Comparison of ENCODE assay signal across 1 cellular context in the genomic region with DNA sequence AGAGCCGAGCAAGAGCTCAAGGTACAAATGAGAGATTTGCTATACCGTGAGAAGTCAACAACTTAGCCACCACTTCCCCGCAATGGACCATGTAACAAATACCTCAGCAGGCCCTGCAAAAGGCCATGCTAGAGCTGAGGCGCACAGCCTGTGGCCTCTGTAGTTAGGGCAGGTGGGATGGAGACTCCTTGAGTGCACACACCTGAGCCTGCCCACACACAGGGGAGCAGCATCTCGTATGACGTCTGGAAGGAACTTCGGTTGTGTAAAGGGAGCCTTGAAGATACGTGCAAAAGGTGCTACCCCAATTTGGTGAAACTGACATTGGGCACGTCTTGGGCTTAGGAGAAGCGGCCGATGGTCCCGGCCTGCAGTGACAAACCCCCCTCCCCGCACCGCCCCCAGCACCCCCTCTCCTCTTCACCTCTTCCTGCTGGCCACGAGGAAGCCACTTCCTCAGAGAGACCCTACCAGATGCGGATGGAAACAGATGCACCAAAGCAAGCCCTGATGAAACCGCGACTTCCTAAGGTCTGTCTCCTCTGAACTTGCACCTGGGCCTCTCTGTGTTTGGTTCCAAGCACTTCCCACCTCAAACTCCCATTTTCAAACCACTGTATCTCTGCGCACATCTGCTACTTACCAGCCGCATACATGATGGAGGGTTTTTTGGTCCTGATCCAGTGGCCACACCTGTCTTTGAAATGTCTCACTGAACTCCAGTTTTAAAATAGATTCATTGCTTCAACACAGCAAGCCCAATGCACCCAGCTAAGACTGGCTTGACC.
TF ChIP-seq lines count a peak whose summit lies in the region.

No MANE protein-coding gene starts in this region.

TF ChIP-seq in H1, 55 proteins besides CTCF, POLR2A, EP300 and RAD21:
- TF ChIP-seq, protein P1, sequence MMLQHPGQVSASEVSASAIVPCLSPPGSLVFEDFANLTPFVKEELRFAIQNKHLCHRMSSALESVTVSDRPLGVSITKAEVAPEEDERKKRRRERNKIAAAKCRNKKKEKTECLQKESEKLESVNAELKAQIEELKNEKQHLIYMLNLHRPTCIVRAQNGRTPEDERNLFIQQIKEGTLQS (IDR thresholded peaks at IDR 0.05; ENCODE audit: insufficient read depth, low read depth, low read length): no peak
- TF ChIP-seq EZH2 (IDR thresholded peaks at IDR 0.05; ENCODE audit: low read depth, low read length, severe bottlenecking) (peak; percentile 26), PHF8 (conservative IDR thresholded peaks at IDR 0.05; ENCODE audit: low read depth, low read length) (no peak), POU5F1 (IDR thresholded peaks at IDR 0.05; ENCODE audit: low read depth, low read length) (no peak), FOSL1 (IDR thresholded peaks at IDR 0.05; ENCODE audit: insufficient read depth, low read depth, low read length) (no peak), GABPA (IDR thresholded peaks at IDR 0.05; ENCODE audit: borderline replicate concordance, insufficient read depth, low read length) (no peak), TEAD4 (IDR thresholded peaks at IDR 0.05; ENCODE audit: low read depth, low read length) (no peak), ASH2L (IDR thresholded peaks at IDR 0.05; ENCODE audit: low read length) (no peak)
- TF ChIP-seq, protein P2, sequence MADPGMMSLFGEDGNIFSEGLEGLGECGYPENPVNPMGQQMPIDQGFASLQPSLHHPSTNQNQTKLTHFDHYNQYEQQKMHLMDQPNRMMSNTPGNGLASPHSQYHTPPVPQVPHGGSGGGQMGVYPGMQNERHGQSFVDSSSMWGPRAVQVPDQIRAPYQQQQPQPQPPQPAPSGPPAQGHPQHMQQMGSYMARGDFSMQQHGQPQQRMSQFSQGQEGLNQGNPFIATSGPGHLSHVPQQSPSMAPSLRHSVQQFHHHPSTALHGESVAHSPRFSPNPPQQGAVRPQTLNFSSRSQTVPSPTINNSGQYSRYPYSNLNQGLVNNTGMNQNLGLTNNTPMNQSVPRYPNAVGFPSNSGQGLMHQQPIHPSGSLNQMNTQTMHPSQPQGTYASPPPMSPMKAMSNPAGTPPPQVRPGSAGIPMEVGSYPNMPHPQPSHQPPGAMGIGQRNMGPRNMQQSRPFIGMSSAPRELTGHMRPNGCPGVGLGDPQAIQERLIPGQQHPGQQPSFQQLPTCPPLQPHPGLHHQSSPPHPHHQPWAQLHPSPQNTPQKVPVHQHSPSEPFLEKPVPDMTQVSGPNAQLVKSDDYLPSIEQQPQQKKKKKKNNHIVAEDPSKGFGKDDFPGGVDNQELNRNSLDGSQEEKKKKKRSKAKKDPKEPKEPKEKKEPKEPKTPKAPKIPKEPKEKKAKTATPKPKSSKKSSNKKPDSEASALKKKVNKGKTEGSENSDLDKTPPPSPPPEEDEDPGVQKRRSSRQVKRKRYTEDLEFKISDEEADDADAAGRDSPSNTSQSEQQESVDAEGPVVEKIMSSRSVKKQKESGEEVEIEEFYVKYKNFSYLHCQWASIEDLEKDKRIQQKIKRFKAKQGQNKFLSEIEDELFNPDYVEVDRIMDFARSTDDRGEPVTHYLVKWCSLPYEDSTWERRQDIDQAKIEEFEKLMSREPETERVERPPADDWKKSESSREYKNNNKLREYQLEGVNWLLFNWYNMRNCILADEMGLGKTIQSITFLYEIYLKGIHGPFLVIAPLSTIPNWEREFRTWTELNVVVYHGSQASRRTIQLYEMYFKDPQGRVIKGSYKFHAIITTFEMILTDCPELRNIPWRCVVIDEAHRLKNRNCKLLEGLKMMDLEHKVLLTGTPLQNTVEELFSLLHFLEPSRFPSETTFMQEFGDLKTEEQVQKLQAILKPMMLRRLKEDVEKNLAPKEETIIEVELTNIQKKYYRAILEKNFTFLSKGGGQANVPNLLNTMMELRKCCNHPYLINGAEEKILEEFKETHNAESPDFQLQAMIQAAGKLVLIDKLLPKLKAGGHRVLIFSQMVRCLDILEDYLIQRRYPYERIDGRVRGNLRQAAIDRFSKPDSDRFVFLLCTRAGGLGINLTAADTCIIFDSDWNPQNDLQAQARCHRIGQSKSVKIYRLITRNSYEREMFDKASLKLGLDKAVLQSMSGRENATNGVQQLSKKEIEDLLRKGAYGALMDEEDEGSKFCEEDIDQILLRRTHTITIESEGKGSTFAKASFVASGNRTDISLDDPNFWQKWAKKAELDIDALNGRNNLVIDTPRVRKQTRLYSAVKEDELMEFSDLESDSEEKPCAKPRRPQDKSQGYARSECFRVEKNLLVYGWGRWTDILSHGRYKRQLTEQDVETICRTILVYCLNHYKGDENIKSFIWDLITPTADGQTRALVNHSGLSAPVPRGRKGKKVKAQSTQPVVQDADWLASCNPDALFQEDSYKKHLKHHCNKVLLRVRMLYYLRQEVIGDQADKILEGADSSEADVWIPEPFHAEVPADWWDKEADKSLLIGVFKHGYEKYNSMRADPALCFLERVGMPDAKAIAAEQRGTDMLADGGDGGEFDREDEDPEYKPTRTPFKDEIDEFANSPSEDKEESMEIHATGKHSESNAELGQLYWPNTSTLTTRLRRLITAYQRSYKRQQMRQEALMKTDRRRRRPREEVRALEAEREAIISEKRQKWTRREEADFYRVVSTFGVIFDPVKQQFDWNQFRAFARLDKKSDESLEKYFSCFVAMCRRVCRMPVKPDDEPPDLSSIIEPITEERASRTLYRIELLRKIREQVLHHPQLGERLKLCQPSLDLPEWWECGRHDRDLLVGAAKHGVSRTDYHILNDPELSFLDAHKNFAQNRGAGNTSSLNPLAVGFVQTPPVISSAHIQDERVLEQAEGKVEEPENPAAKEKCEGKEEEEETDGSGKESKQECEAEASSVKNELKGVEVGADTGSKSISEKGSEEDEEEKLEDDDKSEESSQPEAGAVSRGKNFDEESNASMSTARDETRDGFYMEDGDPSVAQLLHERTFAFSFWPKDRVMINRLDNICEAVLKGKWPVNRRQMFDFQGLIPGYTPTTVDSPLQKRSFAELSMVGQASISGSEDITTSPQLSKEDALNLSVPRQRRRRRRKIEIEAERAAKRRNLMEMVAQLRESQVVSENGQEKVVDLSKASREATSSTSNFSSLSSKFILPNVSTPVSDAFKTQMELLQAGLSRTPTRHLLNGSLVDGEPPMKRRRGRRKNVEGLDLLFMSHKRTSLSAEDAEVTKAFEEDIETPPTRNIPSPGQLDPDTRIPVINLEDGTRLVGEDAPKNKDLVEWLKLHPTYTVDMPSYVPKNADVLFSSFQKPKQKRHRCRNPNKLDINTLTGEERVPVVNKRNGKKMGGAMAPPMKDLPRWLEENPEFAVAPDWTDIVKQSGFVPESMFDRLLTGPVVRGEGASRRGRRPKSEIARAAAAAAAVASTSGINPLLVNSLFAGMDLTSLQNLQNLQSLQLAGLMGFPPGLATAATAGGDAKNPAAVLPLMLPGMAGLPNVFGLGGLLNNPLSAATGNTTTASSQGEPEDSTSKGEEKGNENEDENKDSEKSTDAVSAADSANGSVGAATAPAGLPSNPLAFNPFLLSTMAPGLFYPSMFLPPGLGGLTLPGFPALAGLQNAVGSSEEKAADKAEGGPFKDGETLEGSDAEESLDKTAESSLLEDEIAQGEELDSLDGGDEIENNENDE (IDR thresholded peaks at IDR 0.05; ENCODE audit: insufficient replicate concordance, low read length): no peak
TF ChIP-seq in H1: peak in this region for 1.
